16 cellular contexts compared by ENCODE assay signal in genomic region chr22:25453058-25453457, GRCh38.
DNase-seq lines count a peak whose midpoint lies in the region; ATAC-seq and TF ChIP-seq lines count a peak whose summit lies in the region.
"Had no signal": no experiment of that assay in that cellular context is flagged by ENCODE, and none has a peak within 500 bp of the region (broad histone marks: within the 10 kb centered on the region; RNA-seq: fewer than 3 reads in every experiment).

No MANE protein-coding gene starts in this region.

- H2AFZ ChIP-seq in DND-41 (ENCODE audit: low read depth, low read length) (no peak overlapping the region), mesenchymal stem cell (ENCODE audit: low read depth, low read length) (no peak overlapping the region)

- peaks cover 46% of the 10 kb centered on the region for H3K4me1 Mint-ChIP-seq in T-helper 1 cell treated with Interleukin-12 subunit alpha and Interleukin-12 subunit beta and Interleukin-4 antibody, amounts not matched to agents 30 μg/mL and 1 μg/mL, for 36 hours (ENCODE audit: low read depth)
- H3K4me1 Mint-ChIP-seq in activated naive CD8-positive, alpha-beta T cell treated with anti-CD3 and anti-CD28 coated beads, Interleukin-2, amount 50 U/mL, for 24 hours = peaks cover 59% of the 10 kb centered on the region
- peaks cover 47% of the 10 kb centered on the region for H3K4me1 Mint-ChIP-seq in activated naive CD4-positive, alpha-beta T cell treated with anti-CD3 and anti-CD28 coated beads, Interleukin-2, amount 10 ng/mL, durations not matched to agents 7 days and 5 days

- no peak overlapping the region for H4K91ac ChIP-seq in mesenchymal stem cell (ENCODE audit: low read length)

- ATAC-seq in DND-41 (ENCODE audit: insufficient read depth, low read depth) (no peak), GM19467 (IDR thresholded peaks at IDR 0.05; ENCODE audit: unreplicated experiment) (no peak)
- no peak for ATAC-seq in activated naive CD8-positive, alpha-beta T cell treated with anti-CD3 and anti-CD28 coated beads, Interleukin-2, amount 50 U/mL, for 24 hours

- H3K4me2 ChIP-seq in DND-41 (ENCODE audit: insufficient read depth, low read length) (peak overlapping the region; percentile 96; the same call in 1 of the 2 replicates), mesenchymal stem cell (ENCODE audit: low read length, poor library complexity, severe bottlenecking) (no peak overlapping the region)

- no peak overlapping the region for H3K27ac ChIP-seq in DND-41 (ENCODE audit: low read length)
- no peak overlapping the region for H3K27ac ChIP-seq in mesenchymal stem cell (ENCODE audit: low read length, poor library complexity, severe bottlenecking)
- H3K27ac ChIP-seq: 22Rv1, Peyer's patch had no signal

- no peak overlapping the region for H3K4ac ChIP-seq in mesenchymal stem cell (ENCODE audit: low read depth in 1 of 2, low read length in 2 of 2)

- H3K9ac ChIP-seq in DND-41 (ENCODE audit: low read depth, low read length) = no peak overlapping the region
- peak overlapping the region; percentile 79 for H3K9ac ChIP-seq in mesenchymal stem cell (ENCODE audit: low read length)

- peak overlapping the region; percentile 43 for H3K27ac Mint-ChIP-seq in T-helper 1 cell treated with Interleukin-12 subunit alpha and Interleukin-12 subunit beta and Interleukin-4 antibody, amounts not matched to agents 30 μg/mL and 1 μg/mL, for 36 hours
- H3K27ac Mint-ChIP-seq in activated naive CD8-positive, alpha-beta T cell treated with anti-CD3 and anti-CD28 coated beads, Interleukin-2, amount 50 U/mL, for 24 hours = peak overlapping the region; percentile 88
- no peak overlapping the region for H3K27ac Mint-ChIP-seq in activated naive CD4-positive, alpha-beta T cell treated with anti-CD3 and anti-CD28 coated beads, Interleukin-2, amount 10 ng/mL, durations not matched to agents 7 days and 5 days
- H3K27ac Mint-ChIP-seq: B cell had no signal

- H3K27me3 Mint-ChIP-seq in T-helper 1 cell treated with Interleukin-12 subunit alpha and Interleukin-12 subunit beta and Interleukin-4 antibody, amounts not matched to agents 30 μg/mL and 1 μg/mL, for 36 hours (ENCODE audit: low read depth) = no peaks in the 10 kb centered on the region
- no peaks in the 10 kb centered on the region for H3K27me3 Mint-ChIP-seq in activated naive CD8-positive, alpha-beta T cell treated with anti-CD3 and anti-CD28 coated beads, Interleukin-2, amount 50 U/mL, for 24 hours
- H3K27me3 Mint-ChIP-seq in activated naive CD4-positive, alpha-beta T cell treated with anti-CD3 and anti-CD28 coated beads, Interleukin-2, amount 10 ng/mL, durations not matched to agents 7 days and 5 days = no peaks in the 10 kb centered on the region
- H3K27me3 Mint-ChIP-seq: B cell had no signal

- no peak overlapping the region for H3K18ac ChIP-seq in mesenchymal stem cell (ENCODE audit: low read depth in 1 of 2, low read length in 2 of 2)

- H3K23ac ChIP-seq in mesenchymal stem cell (ENCODE audit: low read length in 2 of 2) = no peak overlapping the region

- no peak overlapping the region for H2BK15ac ChIP-seq in mesenchymal stem cell (ENCODE audit: low read depth, poor library complexity, severe bottlenecking)

- H3K36me3 Mint-ChIP-seq in T-helper 1 cell treated with Interleukin-12 subunit alpha and Interleukin-12 subunit beta and Interleukin-4 antibody, amounts not matched to agents 30 μg/mL and 1 μg/mL, for 36 hours (ENCODE audit: low read depth) = peaks cover 21% of the 10 kb centered on the region
- H3K36me3 Mint-ChIP-seq in activated naive CD8-positive, alpha-beta T cell treated with anti-CD3 and anti-CD28 coated beads, Interleukin-2, amount 50 U/mL, for 24 hours (ENCODE audit: low read depth) = peaks cover 38% of the 10 kb centered on the region
- peaks cover 33% of the 10 kb centered on the region for H3K36me3 Mint-ChIP-seq in activated naive CD4-positive, alpha-beta T cell treated with anti-CD3 and anti-CD28 coated beads, Interleukin-2, amount 10 ng/mL, durations not matched to agents 7 days and 5 days

- H3K4me3 Mint-ChIP-seq in T-helper 1 cell treated with Interleukin-12 subunit alpha and Interleukin-12 subunit beta and Interleukin-4 antibody, amounts not matched to agents 30 μg/mL and 1 μg/mL, for 36 hours = no peak overlapping the region
- H3K4me3 Mint-ChIP-seq in activated naive CD8-positive, alpha-beta T cell treated with anti-CD3 and anti-CD28 coated beads, Interleukin-2, amount 50 U/mL, for 24 hours = no peak overlapping the region
- no peak overlapping the region for H3K4me3 Mint-ChIP-seq in activated naive CD4-positive, alpha-beta T cell treated with anti-CD3 and anti-CD28 coated beads, Interleukin-2, amount 10 ng/mL, durations not matched to agents 7 days and 5 days
- H3K4me3 Mint-ChIP-seq: B cell had no signal

- peaks cover 39% of the 10 kb centered on the region for H3K4me1 ChIP-seq in DND-41 (ENCODE audit: insufficient read depth, low read length)
- H3K4me1 ChIP-seq in mesenchymal stem cell (ENCODE audit: control insufficient read depth, insufficient read depth, low read depth, low read length) = peaks cover 8% of the 10 kb centered on the region

- DNase-seq in T-helper 1 cell (no peak), DND-41 (no peak), mesenchymal stem cell (no peak), iPS-NIHi11 (ENCODE audit: low spot score) (no peak)
- DNase-seq in activated naive CD8-positive, alpha-beta T cell treated with anti-CD3 and anti-CD28 coated beads, Interleukin-2, amount 50 U/mL, for 24 hours = no peak
- DNase-seq in activated naive CD4-positive, alpha-beta T cell treated with anti-CD3 and anti-CD28 coated beads, Interleukin-2, amount 10 ng/mL, durations not matched to agents 7 days and 5 days = no peak
- DNase-seq: COR-L47, GF-D8, NCI-H1105 treated with DMSO at 0.1 percent for 48 hours, NCI-H1694, NCI-H2081 treated with DMSO at 0.1 percent for 48 hours, Peyer's patch had no signal

- H4K8ac ChIP-seq in mesenchymal stem cell (ENCODE audit: low read length) = no peak overlapping the region

- H3K9me3 Mint-ChIP-seq in T-helper 1 cell treated with Interleukin-12 subunit alpha and Interleukin-12 subunit beta and Interleukin-4 antibody, amounts not matched to agents 30 μg/mL and 1 μg/mL, for 36 hours = no peaks in the 10 kb centered on the region
- H3K9me3 Mint-ChIP-seq in activated naive CD8-positive, alpha-beta T cell treated with anti-CD3 and anti-CD28 coated beads, Interleukin-2, amount 50 U/mL, for 24 hours = no peaks in the 10 kb centered on the region
- no peaks in the 10 kb centered on the region for H3K9me3 Mint-ChIP-seq in activated naive CD4-positive, alpha-beta T cell treated with anti-CD3 and anti-CD28 coated beads, Interleukin-2, amount 10 ng/mL, durations not matched to agents 7 days and 5 days

- peaks cover 9% of the 10 kb centered on the region for H3K79me1 ChIP-seq in mesenchymal stem cell (replicated peaks; ENCODE audit: low read length, poor library complexity, severe bottlenecking)

- H3K9me3 ChIP-seq in DND-41 (ENCODE audit: insufficient read depth, low read length, severe bottlenecking) (no peaks in the 10 kb centered on the region), mesenchymal stem cell (ENCODE audit: control insufficient read depth, low read length) (no peaks in the 10 kb centered on the region)
- H3K9me3 ChIP-seq: Peyer's patch had no signal

- no peak overlapping the region for H2BK12ac ChIP-seq in mesenchymal stem cell (ENCODE audit: low read length in 2 of 2)

- H3K4me3 ChIP-seq in DND-41 (ENCODE audit: low read depth in 1 of 2, low read length in 2 of 2) (no peak overlapping the region), mesenchymal stem cell (ENCODE audit: insufficient read depth in 1 of 2, low read depth in 1 of 2, low read length in 2 of 2) (no peak overlapping the region)
- H3K4me3 ChIP-seq: Peyer's patch had no signal

- H2AK5ac ChIP-seq in mesenchymal stem cell (ENCODE audit: low read length, severe bottlenecking) = no peak overlapping the region

- H3K27me3 ChIP-seq in DND-41 (ENCODE audit: insufficient read depth, low read length, poor library complexity) = no peaks in the 10 kb centered on the region
- H3K27me3 ChIP-seq in mesenchymal stem cell (ENCODE audit: control insufficient read depth in 1 of 2, insufficient read depth in 1 of 2, low read length in 2 of 2) = no peaks in the 10 kb centered on the region
- H3K27me3 ChIP-seq: Peyer's patch had no signal

- peaks cover 56% of the 10 kb centered on the region for H4K20me1 ChIP-seq in DND-41 (ENCODE audit: insufficient read depth, low read length)

- H3K14ac ChIP-seq in mesenchymal stem cell (ENCODE audit: low read length in 2 of 2) = no peak overlapping the region

- H3K79me2 ChIP-seq in DND-41 (ENCODE audit: insufficient read depth, low read length) = peaks cover 76% of the 10 kb centered on the region

- H2BK5ac ChIP-seq in mesenchymal stem cell (ENCODE audit: low read depth, low read length, poor library complexity, severe bottlenecking) = no peak overlapping the region

- TF ChIP-seq CTCF in DND-41 (IDR thresholded peaks at IDR 0.05; ENCODE audit: borderline replicate concordance, extremely low read depth, low read length, poor library complexity, severe bottlenecking) = no peak

- H3K36me3 ChIP-seq in DND-41 (ENCODE audit: insufficient read depth, low read length) = peaks cover 41% of the 10 kb centered on the region
- peaks cover 17 to 18% of the 10 kb centered on the region in 2 experiments for H3K36me3 ChIP-seq in mesenchymal stem cell (ENCODE audit: control insufficient read depth in 1 of 2, insufficient read depth in 2 of 2, low read depth in 1 of 2, low read length in 2 of 2)

- H2BK120ac ChIP-seq in mesenchymal stem cell (ENCODE audit: low read depth, low read length) = no peak overlapping the region

- WGBS in mesenchymal stem cell = 100% methylated on average over 3 of the region's 4 CpGs

- CTCF ChIA-PET in activated naive CD4-positive, alpha-beta T cell treated with anti-CD3 and anti-CD28 coated beads, Interleukin-2, amount 10 ng/mL, durations not matched to agents 7 days and 5 days (lab: Charles Lee) = interaction anchor here (0.6 kb wide), 1 partner anchor 17 kb away, joined by 4 read pairs; no protein-coding TSS in a partner anchor
